ENCODE assay signal across 10 cellular contexts in genomic region chr21:34834852-34835501, GRCh38.
DNase-seq lines count a peak whose midpoint lies in the region; ATAC-seq, FAIRE-seq and TF ChIP-seq lines count a peak whose summit lies in the region.
"Had no signal": no experiment of that assay in that cellular context is flagged by ENCODE, and none has a peak within 500 bp of the region (broad histone marks: within the 10 kb centered on the region; RNA-seq: fewer than 3 reads in every experiment).

No MANE protein-coding gene starts in this region.

- no peak overlapping the region for H2AFZ ChIP-seq in astrocyte (ENCODE audit: low read depth, low read length)

- H3K9ac ChIP-seq in HUES64 (ENCODE audit: low read depth, low read length) = no peak overlapping the region
- H3K9ac ChIP-seq in astrocyte (ENCODE audit: low read length) = peak overlapping the region; percentile 38

- no peak for TF ChIP-seq POLR2A in lower leg skin (IDR thresholded peaks at IDR 0.05)

- H3K4me1 ChIP-seq in HUES64 (ENCODE audit: insufficient read depth, low read length) (peaks cover 23% of the 10 kb centered on the region), astrocyte (ENCODE audit: insufficient read depth, low read length) (peaks cover 38% of the 10 kb centered on the region), SJCRH30 (no peaks in the 10 kb centered on the region), left ventricle myocardium inferior (no peaks in the 10 kb centered on the region)
- H3K4me1 ChIP-seq: prostate gland had no signal

- H3K36me3 Mint-ChIP-seq in CD4-positive, alpha-beta T cell (ENCODE audit: low read depth) = peaks cover 99% of the 10 kb centered on the region
- H3K36me3 Mint-ChIP-seq in astrocyte (ENCODE audit: low read depth, unreplicated experiment) (peaks cover 29% of the 10 kb centered on the region), osteocyte (ENCODE audit: unreplicated experiment) (peaks cover 25% of the 10 kb centered on the region)

- H3K27me3 Mint-ChIP-seq in CD4-positive, alpha-beta T cell = no peaks in the 10 kb centered on the region
- no peaks in the 10 kb centered on the region for H3K27me3 Mint-ChIP-seq in astrocyte (ENCODE audit: low read depth, unreplicated experiment)
- H3K27me3 Mint-ChIP-seq in osteocyte (ENCODE audit: unreplicated experiment) = no peaks in the 10 kb centered on the region

- no peak overlapping the region for H3K4me3 Mint-ChIP-seq in CD4-positive, alpha-beta T cell
- H3K4me3 Mint-ChIP-seq in astrocyte (ENCODE audit: unreplicated experiment) (no peak overlapping the region), osteocyte (ENCODE audit: unreplicated experiment) (no peak overlapping the region)

- no peaks in the 10 kb centered on the region for H3K9me3 ChIP-seq in CD4-positive, alpha-beta T cell (ENCODE audit: control insufficient read depth, low read length)
- no peaks in the 10 kb centered on the region for H3K9me3 ChIP-seq in HUES64 (ENCODE audit: insufficient read depth, low read depth, low read length)
- no peaks in the 10 kb centered on the region for H3K9me3 ChIP-seq in astrocyte (ENCODE audit: insufficient read depth, low read depth, low read length)
- H3K9me3 ChIP-seq in SJCRH30 (replicated peaks) = no peaks in the 10 kb centered on the region
- H3K9me3 ChIP-seq in left ventricle myocardium inferior (replicated peaks) = no peaks in the 10 kb centered on the region
- H3K9me3 ChIP-seq: prostate gland had no signal

- no peaks in the 10 kb centered on the region for H3K27me3 ChIP-seq in CD4-positive, alpha-beta T cell (ENCODE audit: control insufficient read depth, insufficient read depth, low read length)
- H3K27me3 ChIP-seq in HUES64 (ENCODE audit: insufficient read depth, low read length) (no peaks in the 10 kb centered on the region), astrocyte (ENCODE audit: insufficient read depth, low read length) (no peaks in the 10 kb centered on the region), SJCRH30 (no peaks in the 10 kb centered on the region), left ventricle myocardium inferior (ENCODE audit: low read depth) (peaks cover 39% of the 10 kb centered on the region)

- H3K4me2 ChIP-seq in astrocyte (ENCODE audit: low read length) = peak overlapping the region; percentile 51

- H3K9me3 Mint-ChIP-seq in CD4-positive, alpha-beta T cell = no peaks in the 10 kb centered on the region
- H3K9me3 Mint-ChIP-seq in astrocyte (ENCODE audit: unreplicated experiment) (no peaks in the 10 kb centered on the region), osteocyte (ENCODE audit: unreplicated experiment) (no peaks in the 10 kb centered on the region)

- no peak for TF ChIP-seq CTCF in CD4-positive, alpha-beta T cell (IDR thresholded peaks at IDR 0.05)
- TF ChIP-seq CTCF in astrocyte (IDR thresholded peaks at IDR 0.05; ENCODE audit: insufficient read depth, low read depth, low read length) (no peak), osteocyte (IDR thresholded peaks at IDR 0.05) (no peak), left ventricle myocardium inferior (IDR thresholded peaks at IDR 0.05; ENCODE audit: borderline replicate concordance) (no peak), lower leg skin (IDR thresholded peaks at IDR 0.05) (no peak)

- no peak for DNase-seq in CD4-positive, alpha-beta T cell
- no peak for DNase-seq in astrocyte (ENCODE audit: low read depth)
- DNase-seq in osteocyte (ENCODE audit: extremely low spot score, unreplicated experiment) = no peak
- no peak for DNase-seq in SJCRH30
- no peak for DNase-seq in left ventricle myocardium inferior
- no peak for DNase-seq in lower leg skin (ENCODE audit: low spot score in 2 of 2)
- no peak for DNase-seq in Ammon's horn (ENCODE audit: low spot score)
- DNase-seq: left cardiac atrium had no signal

- ATAC-seq in CD4-positive, alpha-beta T cell (ENCODE audit: poor library complexity) = no peak

- POLR2A ChIA-PET in CD4-positive, alpha-beta T cell (lab: Charles Lee) = interaction anchor here (1.4 kb wide), 1 partner anchor 17 kb away, joined by 3 read pairs; no protein-coding TSS in a partner anchor

- peak overlapping the region; percentile 63 for H3K27ac Mint-ChIP-seq in CD4-positive, alpha-beta T cell
- H3K27ac Mint-ChIP-seq in astrocyte (ENCODE audit: unreplicated experiment) (peak overlapping the region; percentile 91), osteocyte (ENCODE audit: unreplicated experiment) (peak overlapping the region; percentile 95)

- intact Hi-C loops in CD4-positive, alpha-beta T cell (cut with DNase I, micrococcal nuclease) = no loop called here
- intact Hi-C loops in left ventricle myocardium inferior (cut with micrococcal nuclease) = no loop called here
- intact Hi-C loops in lower leg skin (cut with DNase I; ENCODE audit: low total_unique reads) = no loop called here

- H3K4me3 ChIP-seq in HUES64 (ENCODE audit: low read length) (no peak overlapping the region), astrocyte (ENCODE audit: insufficient read depth, low read depth, low read length) (no peak overlapping the region), SJCRH30 (no peak overlapping the region), left ventricle myocardium inferior (no peak overlapping the region), lower leg skin (ENCODE audit: low read depth, poor library complexity, severe bottlenecking) (no peak overlapping the region)
- H3K4me3 ChIP-seq: prostate gland had no signal

- H3K36me3 ChIP-seq in HUES64 (ENCODE audit: insufficient read depth, low read length) = no peaks in the 10 kb centered on the region
- peaks cover 53% of the 10 kb centered on the region for H3K36me3 ChIP-seq in astrocyte (ENCODE audit: insufficient read depth, low read length)
- H3K36me3 ChIP-seq in SJCRH30 = peaks cover 88% of the 10 kb centered on the region
- H3K36me3 ChIP-seq in left ventricle myocardium inferior = no peaks in the 10 kb centered on the region

- no peak for FAIRE-seq in astrocyte (lab: Jason Lieb, UNC)

- peaks cover 61% of the 10 kb centered on the region for H3K79me2 ChIP-seq in astrocyte (ENCODE audit: insufficient read depth, low read length)

- 88% methylated on average over 11 of the region's 11 CpGs for WGBS in HUES64
- WGBS in lower leg skin, 2 donors = 59 to 61% methylated on average over 11 of the region's 11 CpGs

- CTCF ChIA-PET in CD4-positive, alpha-beta T cell (lab: Charles Lee) = no interaction called here

- H3K4me1 Mint-ChIP-seq in CD4-positive, alpha-beta T cell (ENCODE audit: low read depth) = peaks cover 47% of the 10 kb centered on the region
- H3K4me1 Mint-ChIP-seq in astrocyte (ENCODE audit: low read depth, unreplicated experiment) (peaks cover 46% of the 10 kb centered on the region), osteocyte (ENCODE audit: unreplicated experiment) (peaks cover 30% of the 10 kb centered on the region)

- no peak overlapping the region for H3K27ac ChIP-seq in CD4-positive, alpha-beta T cell (ENCODE audit: low read depth, low read length)
- H3K27ac ChIP-seq in HUES64 (ENCODE audit: low read depth, low read length) (peak overlapping the region; percentile 28; the same call in 1 of the 2 replicates), astrocyte (ENCODE audit: low read depth, low read length) (peak overlapping the region; percentile 71), SJCRH30 (no peak overlapping the region), left ventricle myocardium inferior (replicated peaks) (no peak overlapping the region)
- H3K27ac ChIP-seq: prostate gland had no signal

- peaks cover 82% of the 10 kb centered on the region for H4K20me1 ChIP-seq in astrocyte (ENCODE audit: insufficient read depth, low read length)

Comparison
In these comparisons a context has a peak if more than half of its experiments do, and no peak if none do; other contexts are left out.
1. H3K27ac ChIP-seq: peak in HUES64 (single experiment) and astrocyte (single experiment); none in CD4-positive, alpha-beta T cell (single experiment), SJCRH30 (single experiment) and left ventricle myocardium inferior (single experiment).
2. Peak in every context shown above with its lines, with median percentiles within 50 percentile points of each other: H3K27ac Mint-ChIP-seq.